In the genomic region with DNA sequence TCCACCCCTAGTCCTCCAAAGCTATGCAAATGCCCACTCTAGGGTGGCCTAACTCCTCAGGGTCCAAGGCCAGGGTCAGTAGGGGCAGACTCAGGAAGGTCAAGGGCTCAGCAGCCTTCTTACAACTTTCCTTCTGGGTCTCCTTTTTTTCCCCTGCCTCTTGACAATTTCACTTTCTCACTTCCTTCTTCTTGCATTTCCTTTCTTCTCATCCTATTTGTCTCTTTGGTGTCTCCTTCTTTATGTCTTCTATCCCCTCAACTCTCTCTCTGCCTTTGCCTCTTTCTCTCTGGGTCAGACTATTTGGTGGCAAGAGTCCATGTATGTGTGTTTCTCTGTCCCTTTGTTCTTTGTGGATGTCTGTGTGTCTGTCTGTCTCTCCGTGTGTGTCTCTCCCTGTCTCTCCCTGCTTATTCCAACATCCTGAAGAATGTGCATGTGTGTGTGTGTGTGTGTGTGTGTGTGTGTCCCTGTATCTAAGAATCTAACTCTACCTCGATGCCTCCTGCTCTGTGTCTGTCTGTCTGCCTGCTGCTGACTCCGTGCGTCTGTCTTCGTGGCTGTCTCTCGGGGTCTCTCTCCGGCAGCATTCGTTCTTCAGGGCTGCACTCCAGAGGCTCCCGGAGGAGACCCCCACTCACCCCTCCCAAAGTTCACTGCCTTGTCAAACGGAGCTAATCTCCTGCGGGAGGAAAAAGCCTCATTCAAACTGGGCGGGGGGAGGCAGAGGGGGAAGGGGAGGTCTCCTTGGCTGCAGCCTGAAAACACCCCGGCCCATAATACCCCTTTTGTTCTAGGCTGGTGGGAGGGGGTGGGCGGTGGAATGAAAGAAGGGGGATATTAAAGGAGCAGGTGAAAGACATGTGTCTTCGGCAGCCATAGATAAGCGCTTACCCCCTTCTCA, we compare ENCODE assay signal across 23 cellular contexts. TPM values are rescaled to one million over a fixed set of nuclear protein-coding genes. Genes with fewer than 3 reads are reported as not detected.
A peak's percentile ranks its signal among the peaks of the same experiment; 100 is the strongest.
DNase-seq lines count a peak whose midpoint lies in the region; ATAC-seq and TF ChIP-seq lines count a peak whose summit lies in the region.
"Had no signal": no experiment of that assay in that cellular context is flagged by ENCODE, and none has a peak within 500 bp of the region (broad histone marks: within the 10 kb centered on the region; RNA-seq: fewer than 3 reads in every experiment).

No MANE protein-coding gene starts in this region.

- peak overlapping the region; percentile 42 for H4K5ac ChIP-seq in mesendoderm (ENCODE audit: low read length)

- H4K8ac ChIP-seq in mesendoderm (ENCODE audit: low read depth, low read length): no peak overlapping the region

- H3K23ac ChIP-seq in mesendoderm (ENCODE audit: low read length): peak overlapping the region; percentile 72

- no peaks in the 10 kb centered on the region for H3K79me2 ChIP-seq in mesendoderm (ENCODE audit: control insufficient read depth, insufficient read depth, low read length)

- DNase-seq in NCI-H526 (lab: John Stamatoyannopoulos, UW) (peak; percentile 71 to 79), mesendoderm (peak; percentile 57), foreskin melanocyte (no peak), inferior parietal cortex (ENCODE audit: extremely low spot score) (no peak)
- DNase-seq in activated T-cell treated with anti-CD3 and anti-CD28 coated beads, Interleukin-2, amount 50 U/mL, for 4 hours: no peak
- DNase-seq: activated CD4-positive, CD25-positive, alpha-beta regulatory T cell treated with anti-CD3 and anti-CD28 coated beads, Interleukin-2, amount 50 U/mL, for 72 hours; CD4-positive, CD25-positive, alpha-beta regulatory T cell; effector CD8-positive, alpha-beta T cell; KG1; kidney; natural killer cell; NCI-H1092 treated with DMSO at 0.1 percent for 48 hours; NCI-H2107; NCI-H69; stimulated activated CD4-positive, alpha-beta T cell treated with anti-CD3 and anti-CD28 coated beads, Interleukin-15, amount 100 ng/mL, for 24 hours; tibial artery had no signal

- no peaks in the 10 kb centered on the region for H3K79me1 ChIP-seq in mesendoderm (ENCODE audit: low read length)

- H3K4me1 ChIP-seq in BLaER1 (peaks cover 23% of the 10 kb centered on the region), mesendoderm (ENCODE audit: control insufficient read depth, low read depth, low read length) (peaks cover 22% of the 10 kb centered on the region)
- H3K4me1 ChIP-seq: tibial artery had no signal

- H3K4me3 Mint-ChIP-seq in brain: peak overlapping the region in 4 of 5 experiments; percentile 55 to 66 (median 58)
- H3K4me3 Mint-ChIP-seq in activated T-cell treated with anti-CD3 and anti-CD28 coated beads, Interleukin-2, amount 50 U/mL, for 4 hours: no peak overlapping the region
- H3K4me3 Mint-ChIP-seq: CD4-positive, CD25-positive, alpha-beta regulatory T cell; natural killer cell; stimulated activated effector memory CD8-positive, alpha-beta T cell treated with anti-CD3 and anti-CD28 coated beads, Interleukin-12 subunit alpha, Interleukin-12 subunit beta, amount 100 ng/mL, for 72 hours had no signal

- no peak overlapping the region for H3K4me3 ChIP-seq in BLaER1
- no peak overlapping the region for H3K4me3 ChIP-seq in mesendoderm (ENCODE audit: low read length)
- H3K4me3 ChIP-seq: tibial artery had no signal

- H3K4me2 ChIP-seq in BLaER1: peak overlapping the region; percentile 67
- no peak overlapping the region for H3K4me2 ChIP-seq in mesendoderm (ENCODE audit: low read length)

- peak overlapping the region; percentile 46 for H3K4ac ChIP-seq in mesendoderm (ENCODE audit: low read depth, low read length)

- peaks cover 64% of the 10 kb centered on the region for H3K4me1 Mint-ChIP-seq in brain
- no peaks in the 10 kb centered on the region for H3K4me1 Mint-ChIP-seq in activated T-cell treated with anti-CD3 and anti-CD28 coated beads, Interleukin-2, amount 50 U/mL, for 4 hours (ENCODE audit: low read depth)
- H3K4me1 Mint-ChIP-seq: CD4-positive, CD25-positive, alpha-beta regulatory T cell had no signal

- no CpG with 5 or more reads among the region's 16 CpGs for WGBS in mesendoderm (ENCODE audit: extremely low coverage, insufficient coverage, low lambda C conversion rate)

- peaks cover 13% of the 10 kb centered on the region for H3K27me3 Mint-ChIP-seq in brain
- peaks cover 18% of the 10 kb centered on the region for H3K27me3 Mint-ChIP-seq in activated T-cell treated with anti-CD3 and anti-CD28 coated beads, Interleukin-2, amount 50 U/mL, for 4 hours (ENCODE audit: low read depth)

- H3K36me3 Mint-ChIP-seq in brain: no peaks in the 10 kb centered on the region
- no peaks in the 10 kb centered on the region for H3K36me3 Mint-ChIP-seq in activated T-cell treated with anti-CD3 and anti-CD28 coated beads, Interleukin-2, amount 50 U/mL, for 4 hours (ENCODE audit: insufficient read depth)
- H3K36me3 Mint-ChIP-seq: CD4-positive, CD25-positive, alpha-beta regulatory T cell; natural killer cell; stimulated activated effector memory CD8-positive, alpha-beta T cell treated with anti-CD3 and anti-CD28 coated beads, Interleukin-12 subunit alpha, Interleukin-12 subunit beta, amount 100 ng/mL, for 72 hours had no signal

- ATAC-seq in HG03097 (IDR thresholded peaks at IDR 0.05; ENCODE audit: low FRiP score, unreplicated experiment): no peak
- ATAC-seq in activated T-cell treated with anti-CD3 and anti-CD28 coated beads, Interleukin-2, amount 50 U/mL, for 4 hours: no peak
- ATAC-seq: natural killer cell; Panc1; stimulated activated effector memory CD8-positive, alpha-beta T cell treated with anti-CD3 and anti-CD28 coated beads, Interleukin-12 subunit alpha, Interleukin-12 subunit beta, amount 100 ng/mL, for 72 hours had no signal

- no peaks in the 10 kb centered on the region for H3K9me3 ChIP-seq in BLaER1
- H3K9me3 ChIP-seq: tibial artery had no signal

- H2BK15ac ChIP-seq in mesendoderm (replicated peaks; ENCODE audit: low read depth): no peak overlapping the region

- peak overlapping the region; percentile 57 for H3K18ac ChIP-seq in mesendoderm (ENCODE audit: low read length)

- no peak for TF ChIP-seq CTCF in brain (conservative IDR thresholded peaks at IDR 0.05)

- 0 out of 2 replicates have a peak overlapping the region, but pooled peaks have one; percentile 19 for H3K9ac ChIP-seq in BLaER1
- H3K9ac ChIP-seq in mesendoderm (ENCODE audit: low read length): peak overlapping the region; percentile 51

- no peaks in the 10 kb centered on the region for H3K36me3 ChIP-seq in BLaER1
- no peaks in the 10 kb centered on the region for H3K36me3 ChIP-seq in mesendoderm (ENCODE audit: control insufficient read depth, insufficient read depth, low read length)
- H3K36me3 ChIP-seq: tibial artery had no signal

- H3K27me3 ChIP-seq in BLaER1 (no peaks in the 10 kb centered on the region), mesendoderm (ENCODE audit: insufficient read depth, low read length, poor library complexity) (no peaks in the 10 kb centered on the region)
- H3K27me3 ChIP-seq: tibial artery had no signal

- no peak overlapping the region for H2BK120ac ChIP-seq in mesendoderm (ENCODE audit: low read depth, low read length)

- H3K27ac ChIP-seq in BLaER1 (no peak overlapping the region), mesendoderm (ENCODE audit: low read depth, low read length) (peak overlapping the region; percentile 9)
- H3K27ac ChIP-seq: HL-60, tibial artery had no signal

- peak overlapping the region in 4 of 5 experiments; percentile 30 to 94 (median 62) for H3K27ac Mint-ChIP-seq in brain
- H3K27ac Mint-ChIP-seq: activated T-helper 2 cell treated with anti-CD3 and anti-CD28 coated beads, Interferon-gamma antibody, Interleukin-2, Interleukin-4, amounts not matched to agents 10 μg/mL and 5 μg/mL and 100 μg/mL, durations not matched to agents 14 hours and 24 hours and 36 hours; CD4-positive, CD25-positive, alpha-beta regulatory T cell; natural killer cell; stimulated activated effector memory CD8-positive, alpha-beta T cell treated with anti-CD3 and anti-CD28 coated beads, Interleukin-12 subunit alpha, Interleukin-12 subunit beta, amount 100 ng/mL, for 72 hours had no signal

- no peaks in the 10 kb centered on the region for H4K20me1 ChIP-seq in BLaER1

- no peaks in the 10 kb centered on the region for H3K9me3 Mint-ChIP-seq in brain
- no peaks in the 10 kb centered on the region for H3K9me3 Mint-ChIP-seq in activated T-cell treated with anti-CD3 and anti-CD28 coated beads, Interleukin-2, amount 50 U/mL, for 4 hours
- H3K9me3 Mint-ChIP-seq: activated T-helper 2 cell treated with anti-CD3 and anti-CD28 coated beads, Interferon-gamma antibody, Interleukin-2, Interleukin-4, amounts not matched to agents 10 μg/mL and 5 μg/mL and 100 μg/mL, durations not matched to agents 14 hours and 24 hours and 36 hours; CD4-positive, CD25-positive, alpha-beta regulatory T cell; natural killer cell; stimulated activated effector memory CD8-positive, alpha-beta T cell treated with anti-CD3 and anti-CD28 coated beads, Interleukin-12 subunit alpha, Interleukin-12 subunit beta, amount 100 ng/mL, for 72 hours had no signal

- H2AK5ac ChIP-seq in mesendoderm (ENCODE audit: low read length): peak overlapping the region; percentile 91

- peak overlapping the region; percentile 93 for H2BK5ac ChIP-seq in mesendoderm (ENCODE audit: low read length)

- H3K56ac ChIP-seq in mesendoderm (ENCODE audit: low read length): peak overlapping the region; percentile 84

RNA-seq across cellular contexts. Expression of a gene that starts 51.7 kb away (rescaled TPM):
- 184 TPM for polyA plus RNA-seq in brain (ENCODE audit: insufficient read depth, low read depth, low replicate concordance)
- 9.2 TPM for polyA plus RNA-seq in mesendoderm (2013, experiment 1 of 2)
- 8.4 TPM for polyA plus RNA-seq in mesendoderm (2013, experiment 2 of 2)
- 10 to 100 TPM; 23.0 to 38.6 (median 28.2) TPM for total RNA-seq in activated T-cell treated with anti-CD3 and anti-CD28 coated beads, Interleukin-2, amount 50 U/mL, for 4 hours

Comparison
In these comparisons a context has a peak if more than half of its experiments do, and no peak if none do; other contexts are left out.
1. DNase-seq: peak in NCI-H526 (2 of 2) and mesendoderm (single experiment); none in foreskin melanocyte (single experiment), activated T-cell treated with anti-CD3 and anti-CD28 coated beads, Interleukin-2, amount 50 U/mL, for 4 hours (single experiment) and inferior parietal cortex (single experiment).